Comparison of ENCODE assay signal across 1 cellular context in the genomic region with DNA sequence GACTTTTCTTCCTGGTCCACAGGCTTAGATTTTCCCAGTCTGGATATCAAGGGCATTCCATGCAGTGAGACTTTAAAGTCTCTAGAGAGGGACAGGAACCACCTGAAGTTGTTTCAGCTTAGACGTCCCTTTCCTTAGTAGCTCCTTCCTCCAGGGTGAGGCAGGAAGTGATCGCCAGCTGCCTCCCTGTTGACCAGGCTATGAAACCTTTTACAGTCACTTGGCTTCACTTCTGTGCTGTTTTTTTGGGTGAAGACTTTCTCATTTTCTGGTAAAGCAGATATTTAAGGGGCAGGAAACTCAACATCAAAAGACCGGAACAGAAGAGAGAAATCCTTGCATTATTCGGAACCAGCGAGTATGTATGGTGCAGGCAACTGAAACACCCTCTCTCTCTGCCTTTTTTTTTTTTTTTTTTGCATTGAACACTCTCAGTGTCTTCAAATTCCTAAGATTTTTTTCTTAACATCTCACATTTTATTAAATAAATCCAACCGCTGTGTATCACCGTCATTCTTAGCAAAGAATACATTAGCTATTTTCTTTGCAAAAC.
TF ChIP-seq lines count a peak whose summit lies in the region.

No MANE protein-coding gene starts in this region.

TF ChIP-seq in GM23338, 12 proteins besides CTCF, POLR2A, EP300 and RAD21 (continued from another document):
- no peak for TF ChIP-seq NANOG (IDR thresholded peaks at IDR 0.05; ENCODE audit: borderline replicate concordance)
- no peak for TF ChIP-seq ZNF114 (CRISPR knock-in tag; IDR thresholded peaks at IDR 0.05)
